In the genomic region with DNA sequence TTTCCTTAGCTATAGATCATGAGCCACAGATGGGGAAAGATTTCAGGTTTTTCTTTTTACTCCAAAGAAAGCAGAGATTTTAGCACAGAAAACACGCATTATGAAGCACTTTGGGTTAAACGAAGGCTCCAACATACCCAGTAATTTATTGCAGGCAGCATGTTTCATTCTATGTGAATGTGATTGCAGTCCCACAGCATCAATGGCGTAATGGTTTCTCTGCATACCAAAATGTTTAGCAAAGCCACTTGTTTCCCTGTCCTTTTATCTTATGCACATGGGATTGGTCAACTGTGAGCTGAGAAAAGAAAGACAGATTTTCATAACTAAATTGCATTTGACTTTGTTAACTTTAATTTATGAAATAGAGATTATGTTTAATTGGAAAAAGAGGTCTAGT, we compare ENCODE assay signal across 1 cellular context.
TF ChIP-seq lines count a peak whose summit lies in the region.

No MANE protein-coding gene starts in this region.

TF ChIP-seq in SK-N-SH, 30 proteins besides CTCF, POLR2A, EP300 and RAD21 (continued from another document):
- TF ChIP-seq, protein P1, sequence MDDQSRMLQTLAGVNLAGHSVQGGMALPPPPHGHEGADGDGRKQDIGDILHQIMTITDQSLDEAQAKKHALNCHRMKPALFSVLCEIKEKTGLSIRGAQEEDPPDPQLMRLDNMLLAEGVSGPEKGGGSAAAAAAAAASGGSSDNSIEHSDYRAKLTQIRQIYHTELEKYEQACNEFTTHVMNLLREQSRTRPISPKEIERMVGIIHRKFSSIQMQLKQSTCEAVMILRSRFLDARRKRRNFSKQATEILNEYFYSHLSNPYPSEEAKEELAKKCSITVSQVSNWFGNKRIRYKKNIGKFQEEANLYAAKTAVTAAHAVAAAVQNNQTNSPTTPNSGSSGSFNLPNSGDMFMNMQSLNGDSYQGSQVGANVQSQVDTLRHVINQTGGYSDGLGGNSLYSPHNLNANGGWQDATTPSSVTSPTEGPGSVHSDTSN (IDR thresholded peaks at IDR 0.05): peak; percentile 75
- TF ChIP-seq MEF2A (IDR thresholded peaks at IDR 0.05; ENCODE audit: borderline replicate concordance, low read depth): no peak
- TF ChIP-seq JUND (IDR thresholded peaks at IDR 0.05): peak; percentile 35
- peak; percentile 49; the same call in 1 of the 2 replicates for TF ChIP-seq POLR2AphosphoS5 (IDR thresholded peaks at IDR 0.05; ENCODE audit: low read depth, low read length)
- peak; percentile 81 for TF ChIP-seq TCF12 (IDR thresholded peaks at IDR 0.05)
- TF ChIP-seq, protein P2, sequence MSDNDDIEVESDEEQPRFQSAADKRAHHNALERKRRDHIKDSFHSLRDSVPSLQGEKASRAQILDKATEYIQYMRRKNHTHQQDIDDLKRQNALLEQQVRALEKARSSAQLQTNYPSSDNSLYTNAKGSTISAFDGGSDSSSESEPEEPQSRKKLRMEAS (IDR thresholded peaks at IDR 0.05; ENCODE audit: low read depth): peak; percentile 58
- no peak for TF ChIP-seq RFX5 (IDR thresholded peaks at IDR 0.05; ENCODE audit: low read length)
- TF ChIP-seq, protein P3, sequence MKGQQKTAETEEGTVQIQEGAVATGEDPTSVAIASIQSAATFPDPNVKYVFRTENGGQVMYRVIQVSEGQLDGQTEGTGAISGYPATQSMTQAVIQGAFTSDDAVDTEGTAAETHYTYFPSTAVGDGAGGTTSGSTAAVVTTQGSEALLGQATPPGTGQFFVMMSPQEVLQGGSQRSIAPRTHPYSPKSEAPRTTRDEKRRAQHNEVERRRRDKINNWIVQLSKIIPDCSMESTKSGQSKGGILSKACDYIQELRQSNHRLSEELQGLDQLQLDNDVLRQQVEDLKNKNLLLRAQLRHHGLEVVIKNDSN (IDR thresholded peaks at IDR 0.05; ENCODE audit: borderline replicate concordance, low read depth): 0 out of 2 replicates have a peak, but pooled peaks have one; percentile 2
- peak; percentile 34; the same call in 1 of the 2 replicates for TF ChIP-seq FOSL2 (IDR thresholded peaks at IDR 0.05; ENCODE audit: borderline replicate concordance, low read depth)
